ENCODE assay signal across 8 cellular contexts in the genomic region with DNA sequence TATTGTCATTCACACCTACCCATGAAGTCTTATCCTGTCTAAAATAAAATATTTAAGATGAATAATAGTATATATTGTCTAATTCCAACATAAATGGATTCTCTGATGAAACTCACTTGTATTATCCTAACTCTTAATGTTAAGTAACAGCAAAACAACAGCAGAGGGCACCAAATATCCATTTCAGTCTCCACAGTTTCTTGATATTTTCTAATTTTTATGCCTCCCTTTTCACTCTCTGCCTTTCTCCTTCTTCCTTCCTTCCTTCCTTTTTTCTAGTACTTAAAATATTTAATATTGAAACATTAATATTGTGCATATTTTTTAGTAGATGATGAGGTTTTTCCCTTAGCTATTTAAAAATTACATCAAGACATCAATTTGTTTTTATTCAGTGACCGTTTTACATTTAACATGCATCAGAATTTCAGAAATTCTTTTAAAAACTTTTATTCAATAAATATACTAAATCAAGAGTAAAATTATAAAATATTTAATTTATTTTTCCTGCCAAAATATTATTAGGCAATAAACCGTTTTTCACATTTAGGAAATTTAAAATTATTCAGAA.
DNase-seq lines count a peak whose midpoint lies in the region; ATAC-seq and TF ChIP-seq lines count a peak whose summit lies in the region.

No MANE protein-coding gene starts in this region.

- H3K36me3 ChIP-seq in PC-3 (ENCODE audit: low read depth, low read length) (no peaks in the 10 kb centered on the region), ovary (no peaks in the 10 kb centered on the region)

- H3K27ac ChIP-seq in PC-3 (ENCODE audit: low read length) (no peak overlapping the region), ovary (no peak overlapping the region)

- no peak for TF ChIP-seq POLR2A in ovary (IDR thresholded peaks at IDR 0.05)

- no peak for ATAC-seq in PC-3
- no peak for ATAC-seq in activated CD4-positive, CD25-positive, alpha-beta regulatory T cell treated with anti-CD3 and anti-CD28 coated beads, Interleukin-2, amount 50 U/mL, for 24 hours
- ATAC-seq in omental fat pad (ENCODE audit: low FRiP score), result no peak

- intact Hi-C loops in PC-3 (cut with micrococcal nuclease), result loop anchor here (2.0 to 5.0 kb wide), 3 partner anchors 120 to 814 kb away; partner anchors contain the start of gene ONECUT2
- intact Hi-C loops in ovary (cut with DNase I), result loop anchor here in 1 of 4 donors (10.0 kb wide), 1 partner anchor 816 kb away; no protein-coding TSS in a partner anchor

- no peaks in the 10 kb centered on the region for H4K20me1 ChIP-seq in PC-3 (ENCODE audit: low read length)

- H3K79me2 ChIP-seq in PC-3 (ENCODE audit: low read length), result no peaks in the 10 kb centered on the region

- BruUV-seq in PC-3 (replicated peaks; lab: Mats Ljungman, UMichigan), result no TSS peak

- no peak overlapping the region for H3K4me2 ChIP-seq in PC-3 (ENCODE audit: low read length)

- no peaks in the 10 kb centered on the region for H3K9me2 ChIP-seq in PC-3 (replicated peaks; ENCODE audit: low read length)

- CTCF ChIA-PET in PC-3 (lab: Charles Lee), result no interaction called here

- WGBS in ovary, 3 donors, result 65 to 78% (median 67%) methylated on average over 2 of the region's 2 CpGs

- no peak for TF ChIP-seq EP300 in ovary (IDR thresholded peaks at IDR 0.05)

- no peaks in the 10 kb centered on the region for H3F3A ChIP-seq in PC-3 (ENCODE audit: low read length, unreplicated experiment)

- no peak overlapping the region for H3K4me3 ChIP-seq in PC-3 (ENCODE audit: low read length)
- no peak overlapping the region for H3K4me3 ChIP-seq in ovary

- peak; percentile 64 for TF ChIP-seq CTCF in PC-3 (conservative IDR thresholded peaks at IDR 0.05; ENCODE audit: low read depth, low read length)
- TF ChIP-seq CTCF in ovary (IDR thresholded peaks at IDR 0.05), result peak in 1 of 3 donors; percentile 20
- no peak for TF ChIP-seq CTCF in omental fat pad (IDR thresholded peaks at IDR 0.05)

- DNase-seq in D341Med (ENCODE audit: low spot score), result peak; percentile 43
- DNase-seq in KG1 (lab: John Stamatoyannopoulos, UW), result peak; percentile 21
- peak; percentile 63 for DNase-seq in PC-3
- peak; percentile 32 for DNase-seq in epidermal melanocyte (ENCODE audit: insufficient read length, low spot score)
- peak; percentile 10 for DNase-seq in non-pigmented ciliary epithelial cell (ENCODE audit: low read depth)
- no peak for DNase-seq in ovary
- no peak for DNase-seq in omental fat pad (ENCODE audit: low spot score)

- H3K9me3 ChIP-seq in PC-3 (ENCODE audit: low read length), result no peaks in the 10 kb centered on the region
- no peaks in the 10 kb centered on the region for H3K9me3 ChIP-seq in ovary

- H3K27me3 ChIP-seq in PC-3 (ENCODE audit: low read length) (no peaks in the 10 kb centered on the region), ovary (no peaks in the 10 kb centered on the region)

- H3K4me1 ChIP-seq in PC-3 (ENCODE audit: insufficient read depth, low read length), result no peaks in the 10 kb centered on the region
- H3K4me1 ChIP-seq in ovary (ENCODE audit: insufficient read depth), result no peaks in the 10 kb centered on the region

- H2AFZ ChIP-seq in PC-3 (ENCODE audit: low read length), result no peak overlapping the region

- no peak overlapping the region for H3K9ac ChIP-seq in PC-3 (ENCODE audit: low read length)

- POLR2A ChIA-PET in PC-3 (lab: Charles Lee; ENCODE audit: unreplicated experiment), result no interaction called here

Comparison
In these comparisons a context has a peak if more than half of its experiments do, and no peak if none do; other contexts are left out.
1. DNase-seq: peak in D341Med (single experiment), KG1 (single experiment), PC-3 (single experiment), epidermal melanocyte (single experiment) and non-pigmented ciliary epithelial cell (single experiment); none in ovary (0 of 5) and omental fat pad (single experiment).